Comparison of ENCODE assay signal across 1 cellular context in the genomic region with DNA sequence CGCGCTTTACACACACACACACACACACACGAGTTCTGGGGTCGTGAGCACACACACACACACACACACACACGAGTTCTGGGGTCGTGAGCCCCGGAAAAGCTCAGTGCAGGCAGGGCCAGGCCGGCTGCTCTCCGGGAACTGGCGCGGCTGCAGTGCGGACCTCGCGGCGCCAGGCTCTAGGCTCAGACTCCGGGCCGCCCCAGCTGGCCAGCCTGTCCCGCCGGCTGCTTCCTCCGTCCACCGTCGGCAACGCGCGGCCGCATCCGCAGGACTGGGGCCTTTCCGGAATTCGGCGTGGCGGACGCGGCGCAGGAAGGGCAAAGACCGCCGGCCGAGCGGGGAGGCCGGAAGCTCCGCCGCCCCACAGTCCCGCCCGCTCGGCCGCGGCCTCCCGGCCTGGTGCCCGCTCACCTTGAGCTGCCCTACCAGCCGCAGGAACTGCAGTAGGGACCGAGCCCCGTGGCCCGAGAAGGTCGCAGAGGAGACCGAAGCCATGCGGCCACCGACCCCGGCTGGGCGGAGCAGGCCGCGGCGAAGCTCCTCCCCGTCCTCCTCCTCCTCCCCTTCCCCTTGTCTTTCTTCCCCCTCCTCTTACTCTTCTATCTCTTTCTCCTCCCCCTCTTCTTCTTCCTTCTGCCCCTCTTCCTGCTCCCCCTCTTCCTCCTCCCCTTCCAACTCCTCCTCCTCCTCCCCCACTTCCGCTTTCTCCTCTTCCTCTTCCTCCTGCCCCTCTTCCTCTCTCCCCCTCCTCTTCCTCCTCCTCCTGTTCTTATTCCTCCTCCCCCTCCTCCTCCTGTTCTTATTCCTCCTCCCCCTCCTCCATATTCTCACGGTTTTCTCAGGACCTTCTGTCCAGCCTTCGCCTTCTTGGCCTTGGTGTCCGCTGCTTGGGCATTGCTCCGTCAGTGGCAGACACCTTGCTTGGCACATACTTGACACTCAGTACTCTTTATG.
TF ChIP-seq lines count a peak whose summit lies in the region.

A gene with protein sequence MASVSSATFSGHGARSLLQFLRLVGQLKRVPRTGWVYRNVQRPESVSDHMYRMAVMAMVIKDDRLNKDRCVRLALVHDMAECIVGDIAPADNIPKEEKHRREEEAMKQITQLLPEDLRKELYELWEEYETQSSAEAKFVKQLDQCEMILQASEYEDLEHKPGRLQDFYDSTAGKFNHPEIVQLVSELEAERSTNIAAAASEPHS (minus strand): TSS at position 533 of the 957 bp plus-strand sequence. CDS start 35 bp downstream, at position 498.

TF ChIP-seq in K562, 482 proteins besides CTCF, POLR2A, EP300 and RAD21 (continued from another document and continues in another):
- peak in 2 of 3 experiments; percentile 51 to 72 for TF ChIP-seq YY1 (IDR thresholded peaks at IDR 0.05; ENCODE audit: borderline replicate concordance in 1 of 3, control insufficient read depth in 1 of 3, extremely low read depth in 1 of 3, insufficient read depth in 3 of 3, insufficient read length in 1 of 3, insufficient replicate concordance in 2 of 3, low read depth in 1 of 3, low read length in 2 of 3)
- no peak for TF ChIP-seq SREBF1 (IDR thresholded peaks at IDR 0.05; ENCODE audit: borderline replicate concordance, low read depth, low read length)
- TF ChIP-seq, protein P1, sequence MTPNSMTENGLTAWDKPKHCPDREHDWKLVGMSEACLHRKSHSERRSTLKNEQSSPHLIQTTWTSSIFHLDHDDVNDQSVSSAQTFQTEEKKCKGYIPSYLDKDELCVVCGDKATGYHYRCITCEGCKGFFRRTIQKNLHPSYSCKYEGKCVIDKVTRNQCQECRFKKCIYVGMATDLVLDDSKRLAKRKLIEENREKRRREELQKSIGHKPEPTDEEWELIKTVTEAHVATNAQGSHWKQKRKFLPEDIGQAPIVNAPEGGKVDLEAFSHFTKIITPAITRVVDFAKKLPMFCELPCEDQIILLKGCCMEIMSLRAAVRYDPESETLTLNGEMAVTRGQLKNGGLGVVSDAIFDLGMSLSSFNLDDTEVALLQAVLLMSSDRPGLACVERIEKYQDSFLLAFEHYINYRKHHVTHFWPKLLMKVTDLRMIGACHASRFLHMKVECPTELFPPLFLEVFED (CRISPR knock-in tag; conservative IDR thresholded peaks at IDR 0.05) = peak; percentile 95
- 0 out of 2 replicates have a peak, but pooled peaks have one; percentile 40 for TF ChIP-seq POLR2H (tag; IDR thresholded peaks at IDR 0.05; ENCODE audit: low read depth)
- TF ChIP-seq SRSF3 (IDR thresholded peaks at IDR 0.05; ENCODE audit: insufficient read depth, low read length) = 0 out of 2 replicates have a peak, but pooled peaks have one; percentile 77
- no peak for TF ChIP-seq RBM34 (IDR thresholded peaks at IDR 0.05; ENCODE audit: borderline replicate concordance, insufficient read depth, low read length)
- no peak for TF ChIP-seq CREBBP (IDR thresholded peaks at IDR 0.05; ENCODE audit: low read depth, low read length)
- 0 out of 2 replicates have a peak, but pooled peaks have one; percentile 8 for TF ChIP-seq SIN3B (IDR thresholded peaks at IDR 0.05; ENCODE audit: low read depth)
- TF ChIP-seq HMGN3 (IDR thresholded peaks at IDR 0.05; ENCODE audit: borderline replicate concordance, extremely low read depth, insufficient read length, low read depth, low read length) = peak; percentile 84
- TF ChIP-seq FOXM1 (IDR thresholded peaks at IDR 0.05; ENCODE audit: low read depth) = 0 out of 2 replicates have a peak, but pooled peaks have one; percentile 30
- TF ChIP-seq FOXM1 (CRISPR knock-in tag; IDR thresholded peaks at IDR 0.05; ENCODE audit: low read depth) = peak; percentile 94
- TF ChIP-seq, protein P2, sequence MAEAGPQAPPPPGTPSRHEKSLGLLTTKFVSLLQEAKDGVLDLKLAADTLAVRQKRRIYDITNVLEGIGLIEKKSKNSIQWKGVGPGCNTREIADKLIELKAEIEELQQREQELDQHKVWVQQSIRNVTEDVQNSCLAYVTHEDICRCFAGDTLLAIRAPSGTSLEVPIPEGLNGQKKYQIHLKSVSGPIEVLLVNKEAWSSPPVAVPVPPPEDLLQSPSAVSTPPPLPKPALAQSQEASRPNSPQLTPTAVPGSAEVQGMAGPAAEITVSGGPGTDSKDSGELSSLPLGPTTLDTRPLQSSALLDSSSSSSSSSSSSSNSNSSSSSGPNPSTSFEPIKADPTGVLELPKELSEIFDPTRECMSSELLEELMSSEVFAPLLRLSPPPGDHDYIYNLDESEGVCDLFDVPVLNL (CRISPR knock-in tag; IDR thresholded peaks at IDR 0.05; ENCODE audit: low read depth) = no peak
- TF ChIP-seq KHSRP (IDR thresholded peaks at IDR 0.05) = no peak
- TF ChIP-seq CCAR2 (IDR thresholded peaks at IDR 0.05; ENCODE audit: low read depth, low read length) = no peak
- TF ChIP-seq ZC3H11A (IDR thresholded peaks at IDR 0.05; ENCODE audit: low read depth, low read length) = no peak
- TF ChIP-seq ZNF324 (CRISPR knock-in tag; IDR thresholded peaks at IDR 0.05) = no peak
- TF ChIP-seq NR2C2 (CRISPR knock-in tag; IDR thresholded peaks at IDR 0.05) = 0 out of 2 replicates have a peak, but pooled peaks have one; percentile 28
- peak; percentile 77; the same call in 1 of the 2 replicates for TF ChIP-seq NR2C2 (tag; IDR thresholded peaks at IDR 0.05)
- no peak for TF ChIP-seq FOSL1 (tag; conservative IDR thresholded peaks at IDR 0.05)
- 0 out of 2 replicates have a peak, but pooled peaks have one; percentile 25 for TF ChIP-seq TGIF2 (CRISPR knock-in tag; IDR thresholded peaks at IDR 0.05)
- TF ChIP-seq, protein P3, sequence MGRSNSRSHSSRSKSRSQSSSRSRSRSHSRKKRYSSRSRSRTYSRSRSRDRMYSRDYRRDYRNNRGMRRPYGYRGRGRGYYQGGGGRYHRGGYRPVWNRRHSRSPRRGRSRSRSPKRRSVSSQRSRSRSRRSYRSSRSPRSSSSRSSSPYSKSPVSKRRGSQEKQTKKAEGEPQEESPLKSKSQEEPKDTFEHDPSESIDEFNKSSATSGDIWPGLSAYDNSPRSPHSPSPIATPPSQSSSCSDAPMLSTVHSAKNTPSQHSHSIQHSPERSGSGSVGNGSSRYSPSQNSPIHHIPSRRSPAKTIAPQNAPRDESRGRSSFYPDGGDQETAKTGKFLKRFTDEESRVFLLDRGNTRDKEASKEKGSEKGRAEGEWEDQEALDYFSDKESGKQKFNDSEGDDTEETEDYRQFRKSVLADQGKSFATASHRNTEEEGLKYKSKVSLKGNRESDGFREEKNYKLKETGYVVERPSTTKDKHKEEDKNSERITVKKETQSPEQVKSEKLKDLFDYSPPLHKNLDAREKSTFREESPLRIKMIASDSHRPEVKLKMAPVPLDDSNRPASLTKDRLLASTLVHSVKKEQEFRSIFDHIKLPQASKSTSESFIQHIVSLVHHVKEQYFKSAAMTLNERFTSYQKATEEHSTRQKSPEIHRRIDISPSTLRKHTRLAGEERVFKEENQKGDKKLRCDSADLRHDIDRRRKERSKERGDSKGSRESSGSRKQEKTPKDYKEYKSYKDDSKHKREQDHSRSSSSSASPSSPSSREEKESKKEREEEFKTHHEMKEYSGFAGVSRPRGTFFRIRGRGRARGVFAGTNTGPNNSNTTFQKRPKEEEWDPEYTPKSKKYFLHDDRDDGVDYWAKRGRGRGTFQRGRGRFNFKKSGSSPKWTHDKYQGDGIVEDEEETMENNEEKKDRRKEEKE (IDR thresholded peaks at IDR 0.05; ENCODE audit: borderline replicate concordance in 1 of 2, control insufficient read depth in 1 of 2, low read depth in 2 of 2, low read length in 1 of 2) = peak; percentile 41 to 59; a peak in 1 of 4 replicates
- TF ChIP-seq MCM5 (IDR thresholded peaks at IDR 0.05; ENCODE audit: low read depth) = no peak
- no peak for TF ChIP-seq ZNF212 (CRISPR knock-in tag; IDR thresholded peaks at IDR 0.05)
- peak; percentile 82 for TF ChIP-seq BCOR (IDR thresholded peaks at IDR 0.05)
- TF ChIP-seq, protein P4, sequence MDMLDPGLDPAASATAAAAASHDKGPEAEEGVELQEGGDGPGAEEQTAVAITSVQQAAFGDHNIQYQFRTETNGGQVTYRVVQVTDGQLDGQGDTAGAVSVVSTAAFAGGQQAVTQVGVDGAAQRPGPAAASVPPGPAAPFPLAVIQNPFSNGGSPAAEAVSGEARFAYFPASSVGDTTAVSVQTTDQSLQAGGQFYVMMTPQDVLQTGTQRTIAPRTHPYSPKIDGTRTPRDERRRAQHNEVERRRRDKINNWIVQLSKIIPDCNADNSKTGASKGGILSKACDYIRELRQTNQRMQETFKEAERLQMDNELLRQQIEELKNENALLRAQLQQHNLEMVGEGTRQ (CRISPR knock-in tag; IDR thresholded peaks at IDR 0.05) = no peak
- TF ChIP-seq PRPF4 (IDR thresholded peaks at IDR 0.05; ENCODE audit: insufficient read depth, low read depth, low read length, poor library complexity, severe bottlenecking) = peak; percentile 19
- TF ChIP-seq, protein P5, sequence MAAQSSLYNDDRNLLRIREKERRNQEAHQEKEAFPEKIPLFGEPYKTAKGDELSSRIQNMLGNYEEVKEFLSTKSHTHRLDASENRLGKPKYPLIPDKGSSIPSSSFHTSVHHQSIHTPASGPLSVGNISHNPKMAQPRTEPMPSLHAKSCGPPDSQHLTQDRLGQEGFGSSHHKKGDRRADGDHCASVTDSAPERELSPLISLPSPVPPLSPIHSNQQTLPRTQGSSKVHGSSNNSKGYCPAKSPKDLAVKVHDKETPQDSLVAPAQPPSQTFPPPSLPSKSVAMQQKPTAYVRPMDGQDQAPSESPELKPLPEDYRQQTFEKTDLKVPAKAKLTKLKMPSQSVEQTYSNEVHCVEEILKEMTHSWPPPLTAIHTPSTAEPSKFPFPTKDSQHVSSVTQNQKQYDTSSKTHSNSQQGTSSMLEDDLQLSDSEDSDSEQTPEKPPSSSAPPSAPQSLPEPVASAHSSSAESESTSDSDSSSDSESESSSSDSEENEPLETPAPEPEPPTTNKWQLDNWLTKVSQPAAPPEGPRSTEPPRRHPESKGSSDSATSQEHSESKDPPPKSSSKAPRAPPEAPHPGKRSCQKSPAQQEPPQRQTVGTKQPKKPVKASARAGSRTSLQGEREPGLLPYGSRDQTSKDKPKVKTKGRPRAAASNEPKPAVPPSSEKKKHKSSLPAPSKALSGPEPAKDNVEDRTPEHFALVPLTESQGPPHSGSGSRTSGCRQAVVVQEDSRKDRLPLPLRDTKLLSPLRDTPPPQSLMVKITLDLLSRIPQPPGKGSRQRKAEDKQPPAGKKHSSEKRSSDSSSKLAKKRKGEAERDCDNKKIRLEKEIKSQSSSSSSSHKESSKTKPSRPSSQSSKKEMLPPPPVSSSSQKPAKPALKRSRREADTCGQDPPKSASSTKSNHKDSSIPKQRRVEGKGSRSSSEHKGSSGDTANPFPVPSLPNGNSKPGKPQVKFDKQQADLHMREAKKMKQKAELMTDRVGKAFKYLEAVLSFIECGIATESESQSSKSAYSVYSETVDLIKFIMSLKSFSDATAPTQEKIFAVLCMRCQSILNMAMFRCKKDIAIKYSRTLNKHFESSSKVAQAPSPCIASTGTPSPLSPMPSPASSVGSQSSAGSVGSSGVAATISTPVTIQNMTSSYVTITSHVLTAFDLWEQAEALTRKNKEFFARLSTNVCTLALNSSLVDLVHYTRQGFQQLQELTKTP (IDR thresholded peaks at IDR 0.05; ENCODE audit: low read depth in 1 of 2, partially characterized antibody in 2 of 2) = peak; percentile 30 to 83
- TF ChIP-seq ZNF143 (CRISPR knock-in tag; IDR thresholded peaks at IDR 0.05) = no peak
- TF ChIP-seq, protein P6, sequence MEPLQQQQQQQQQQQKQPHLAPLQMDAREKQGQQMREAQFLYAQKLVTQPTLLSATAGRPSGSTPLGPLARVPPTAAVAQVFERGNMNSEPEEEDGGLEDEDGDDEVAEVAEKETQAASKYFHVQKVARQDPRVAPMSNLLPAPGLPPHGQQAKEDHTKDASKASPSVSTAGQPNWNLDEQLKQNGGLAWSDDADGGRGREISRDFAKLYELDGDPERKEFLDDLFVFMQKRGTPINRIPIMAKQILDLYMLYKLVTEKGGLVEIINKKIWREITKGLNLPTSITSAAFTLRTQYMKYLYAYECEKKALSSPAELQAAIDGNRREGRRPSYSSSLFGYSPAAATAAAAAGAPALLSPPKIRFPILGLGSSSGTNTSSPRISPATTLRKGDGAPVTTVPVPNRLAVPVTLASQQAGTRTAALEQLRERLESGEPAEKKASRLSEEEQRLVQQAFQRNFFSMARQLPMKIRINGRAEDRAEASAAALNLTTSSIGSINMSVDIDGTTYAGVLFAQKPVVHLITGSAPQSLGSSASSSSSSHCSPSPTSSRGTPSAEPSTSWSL (CRISPR knock-in tag; IDR thresholded peaks at IDR 0.05; ENCODE audit: borderline replicate concordance) = no peak
- TF ChIP-seq, protein P7, sequence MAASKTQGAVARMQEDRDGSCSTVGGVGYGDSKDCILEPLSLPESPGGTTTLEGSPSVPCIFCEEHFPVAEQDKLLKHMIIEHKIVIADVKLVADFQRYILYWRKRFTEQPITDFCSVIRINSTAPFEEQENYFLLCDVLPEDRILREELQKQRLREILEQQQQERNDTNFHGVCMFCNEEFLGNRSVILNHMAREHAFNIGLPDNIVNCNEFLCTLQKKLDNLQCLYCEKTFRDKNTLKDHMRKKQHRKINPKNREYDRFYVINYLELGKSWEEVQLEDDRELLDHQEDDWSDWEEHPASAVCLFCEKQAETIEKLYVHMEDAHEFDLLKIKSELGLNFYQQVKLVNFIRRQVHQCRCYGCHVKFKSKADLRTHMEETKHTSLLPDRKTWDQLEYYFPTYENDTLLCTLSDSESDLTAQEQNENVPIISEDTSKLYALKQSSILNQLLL (CRISPR knock-in tag; IDR thresholded peaks at IDR 0.05; ENCODE audit: borderline replicate concordance) = no peak
- TF ChIP-seq STAT5B (CRISPR knock-in tag; IDR thresholded peaks at IDR 0.05) = no peak
- TF ChIP-seq MCM2 (IDR thresholded peaks at IDR 0.05; ENCODE audit: low read depth) = peak; percentile 83
- TF ChIP-seq ZNF384 (IDR thresholded peaks at IDR 0.05; ENCODE audit: low read depth, low read length) = no peak
- TF ChIP-seq MYC (IDR thresholded peaks at IDR 0.05; ENCODE audit: low read depth, low read length) = peak; percentile 93
- TF ChIP-seq MYC (CRISPR knock-in tag; IDR thresholded peaks at IDR 0.05; ENCODE audit: borderline replicate concordance, low read depth) = 0 out of 2 replicates have a peak, but pooled peaks have one; percentile 24
- no peak for TF ChIP-seq CREB1 (IDR thresholded peaks at IDR 0.05)
- TF ChIP-seq CREB1 (CRISPR knock-in tag; IDR thresholded peaks at IDR 0.05) = 0 out of 2 replicates have a peak, but pooled peaks have one; percentile 34
- peak; percentile 84 for TF ChIP-seq POLR2B (IDR thresholded peaks at IDR 0.05; ENCODE audit: low read depth, partially characterized antibody)
- TF ChIP-seq HEY1 (CRISPR knock-in tag; IDR thresholded peaks at IDR 0.05; ENCODE audit: borderline replicate concordance) = no peak
- TF ChIP-seq, protein P8, sequence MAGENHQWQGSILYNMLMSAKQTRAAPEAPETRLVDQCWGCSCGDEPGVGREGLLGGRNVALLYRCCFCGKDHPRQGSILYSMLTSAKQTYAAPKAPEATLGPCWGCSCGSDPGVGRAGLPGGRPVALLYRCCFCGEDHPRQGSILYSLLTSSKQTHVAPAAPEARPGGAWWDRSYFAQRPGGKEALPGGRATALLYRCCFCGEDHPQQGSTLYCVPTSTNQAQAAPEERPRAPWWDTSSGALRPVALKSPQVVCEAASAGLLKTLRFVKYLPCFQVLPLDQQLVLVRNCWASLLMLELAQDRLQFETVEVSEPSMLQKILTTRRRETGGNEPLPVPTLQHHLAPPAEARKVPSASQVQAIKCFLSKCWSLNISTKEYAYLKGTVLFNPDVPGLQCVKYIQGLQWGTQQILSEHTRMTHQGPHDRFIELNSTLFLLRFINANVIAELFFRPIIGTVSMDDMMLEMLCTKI (IDR thresholded peaks at IDR 0.05; ENCODE audit: partially characterized antibody) = no peak
